13 cellular contexts compared by ENCODE assay signal in the genomic region with DNA sequence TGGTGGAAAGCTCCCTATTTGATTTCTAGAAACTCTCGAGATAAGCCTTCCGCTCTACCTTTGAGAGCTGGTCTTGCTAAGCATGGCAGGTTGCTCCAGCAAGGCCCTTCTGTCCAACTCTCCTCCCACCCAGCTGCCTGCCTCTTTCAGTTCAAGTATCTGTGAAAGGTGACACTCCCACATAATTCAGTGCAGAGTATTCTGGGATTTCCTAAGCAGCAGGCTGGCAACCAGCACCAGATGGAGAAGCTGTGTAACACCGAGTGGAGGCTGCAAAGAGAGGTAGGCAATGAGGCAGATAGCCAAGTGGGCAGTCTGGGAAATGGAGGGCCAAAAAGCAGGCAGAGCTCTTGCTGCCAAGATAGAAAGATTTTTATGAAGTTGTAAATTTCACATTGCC.
A peak's percentile ranks its signal among the peaks of the same experiment; 100 is the strongest.
DNase-seq lines count a peak whose midpoint lies in the region; ATAC-seq and TF ChIP-seq lines count a peak whose summit lies in the region.
"Had no signal": no experiment of that assay in that cellular context is flagged by ENCODE, and none has a peak within 500 bp of the region (broad histone marks: within the 10 kb centered on the region; RNA-seq: fewer than 3 reads in every experiment).

No MANE protein-coding gene starts in this region.

- H4K20me1 ChIP-seq in osteoblast (ENCODE audit: insufficient read depth, low read length) = no peaks in the 10 kb centered on the region

- H3K27ac Mint-ChIP-seq in activated T-helper 1 cell treated with anti-CD3 and anti-CD28 coated beads, Interleukin-12 subunit alpha, Interleukin-12 subunit beta, Interleukin-2, Interleukin-4 antibody, amounts not matched to agents 30 ng/mL and 10 ng/mL and 1 ng/mL, durations not matched to agents 14 hours and 24 hours and 36 hours = no peak overlapping the region

- peaks cover 7% of the 10 kb centered on the region for H3K27me3 Mint-ChIP-seq in activated T-helper 1 cell treated with anti-CD3 and anti-CD28 coated beads, Interleukin-12 subunit alpha, Interleukin-12 subunit beta, Interleukin-2, Interleukin-4 antibody, amounts not matched to agents 30 ng/mL and 10 ng/mL and 1 ng/mL, durations not matched to agents 14 hours and 24 hours and 36 hours (ENCODE audit: insufficient read depth)

- no peaks in the 10 kb centered on the region for H3K27me3 ChIP-seq in lower lobe of right lung (ENCODE audit: low read depth)
- no peaks in the 10 kb centered on the region for H3K27me3 ChIP-seq in osteoblast (ENCODE audit: insufficient read depth, low read length)

- peaks cover 6% of the 10 kb centered on the region for H3K4me1 Mint-ChIP-seq in activated T-helper 1 cell treated with anti-CD3 and anti-CD28 coated beads, Interleukin-12 subunit alpha, Interleukin-12 subunit beta, Interleukin-2, Interleukin-4 antibody, amounts not matched to agents 30 ng/mL and 10 ng/mL and 1 ng/mL, durations not matched to agents 14 hours and 24 hours and 36 hours (ENCODE audit: low read depth)

- no peaks in the 10 kb centered on the region for H3K36me3 Mint-ChIP-seq in activated T-helper 1 cell treated with anti-CD3 and anti-CD28 coated beads, Interleukin-12 subunit alpha, Interleukin-12 subunit beta, Interleukin-2, Interleukin-4 antibody, amounts not matched to agents 30 ng/mL and 10 ng/mL and 1 ng/mL, durations not matched to agents 14 hours and 24 hours and 36 hours (ENCODE audit: low read depth)

- H3K9me3 ChIP-seq in lower lobe of right lung (no peaks in the 10 kb centered on the region), osteoblast (ENCODE audit: low read depth, low read length) (no peaks in the 10 kb centered on the region)

- no peaks in the 10 kb centered on the region for H3K4me1 ChIP-seq in lower lobe of right lung
- no peaks in the 10 kb centered on the region for H3K4me1 ChIP-seq in osteoblast (ENCODE audit: insufficient read depth, low read length)

- H3K27ac ChIP-seq in lower lobe of right lung (no peak overlapping the region), osteoblast (ENCODE audit: low read depth, low read length) (no peak overlapping the region)
- H3K27ac ChIP-seq: coronary artery had no signal

- H3K79me2 ChIP-seq in osteoblast (ENCODE audit: insufficient read depth, low read length) = no peaks in the 10 kb centered on the region

- DNase-seq in G401 (ENCODE audit: low spot score) (peak; percentile 92), NCI-H187 treated with DMSO at 0.1 percent for 48 hours (lab: John Stamatoyannopoulos, UW) (peak; percentile 66), NCI-H774 (lab: John Stamatoyannopoulos, UW) (peak; percentile 44), lower lobe of right lung (peak; percentile 56), osteoblast (ENCODE audit: insufficient read length, low spot score, missing footprints) (no peak), dedifferentiated amniotic fluid mesenchymal stem cell (ENCODE audit: extremely low spot score) (no peak)
- no peak for DNase-seq in activated T-helper 1 cell treated with anti-CD3 and anti-CD28 coated beads, Interleukin-12 subunit alpha, Interleukin-12 subunit beta, Interleukin-2, Interleukin-4 antibody, amounts not matched to agents 30 ng/mL and 10 ng/mL and 1 ng/mL, durations not matched to agents 14 hours and 24 hours and 36 hours (ENCODE audit: low spot score)
- DNase-seq in activated CD4-positive, alpha-beta T cell treated with anti-CD3 and anti-CD28 coated beads, Interleukin-2, amount 50 U/mL, for 48 hours = no peak
- DNase-seq: EL, OCI-M1, T-helper 1 cell had no signal

- intact Hi-C loops in lower lobe of right lung (cut with DNase I) = no loop called here
- intact Hi-C loops in activated T-helper 1 cell treated with anti-CD3 and anti-CD28 coated beads, Interleukin-12 subunit alpha, Interleukin-12 subunit beta, Interleukin-2, Interleukin-4 antibody, amounts not matched to agents 30 ng/mL and 10 ng/mL and 1 ng/mL, durations not matched to agents 14 hours and 24 hours and 36 hours (cut with micrococcal nuclease) = no loop called here

- no peaks in the 10 kb centered on the region for H3K36me3 ChIP-seq in lower lobe of right lung
- no peaks in the 10 kb centered on the region for H3K36me3 ChIP-seq in osteoblast (ENCODE audit: insufficient read depth, low read length)

- ATAC-seq in lower lobe of right lung = peak; percentile 86 to 89
- ATAC-seq: activated CD4-positive, CD25-positive, alpha-beta regulatory T cell treated with anti-CD3 and anti-CD28 coated beads, Interleukin-2, amount 50 U/mL, for 24 hours had no signal

- H3K4me3 ChIP-seq in lower lobe of right lung (no peak overlapping the region), osteoblast (ENCODE audit: insufficient read depth, low read length) (no peak overlapping the region)
- H3K4me3 ChIP-seq: coronary artery had no signal

- TF ChIP-seq CTCF in lower lobe of right lung (IDR thresholded peaks at IDR 0.05) (no peak), osteoblast (IDR thresholded peaks at IDR 0.05; ENCODE audit: extremely low read depth, low read depth, low read length) (no peak)

- H3K4me2 ChIP-seq in osteoblast (ENCODE audit: insufficient read depth, low read length) = no peak overlapping the region

- no peaks in the 10 kb centered on the region for H3K9me3 Mint-ChIP-seq in activated T-helper 1 cell treated with anti-CD3 and anti-CD28 coated beads, Interleukin-12 subunit alpha, Interleukin-12 subunit beta, Interleukin-2, Interleukin-4 antibody, amounts not matched to agents 30 ng/mL and 10 ng/mL and 1 ng/mL, durations not matched to agents 14 hours and 24 hours and 36 hours

- no peak overlapping the region for H2AFZ ChIP-seq in osteoblast (ENCODE audit: low read length)

- no peak overlapping the region for H3K4me3 Mint-ChIP-seq in activated T-helper 1 cell treated with anti-CD3 and anti-CD28 coated beads, Interleukin-12 subunit alpha, Interleukin-12 subunit beta, Interleukin-2, Interleukin-4 antibody, amounts not matched to agents 30 ng/mL and 10 ng/mL and 1 ng/mL, durations not matched to agents 14 hours and 24 hours and 36 hours

- in situ Hi-C loops in G401 (cut with HindIII; ENCODE audit: low sequenced_read_pairs) = no loop called here

Comparison
In these comparisons a context has a peak if more than half of its experiments do, and no peak if none do; other contexts are left out.
1. DNase-seq: peak in G401 (single experiment), NCI-H187 treated with DMSO at 0.1 percent for 48 hours (single experiment), NCI-H774 (single experiment) and lower lobe of right lung (single experiment); none in osteoblast (single experiment), dedifferentiated amniotic fluid mesenchymal stem cell (single experiment), activated T-helper 1 cell treated with anti-CD3 and anti-CD28 coated beads, Interleukin-12 subunit alpha, Interleukin-12 subunit beta, Interleukin-2, Interleukin-4 antibody, amounts not matched to agents 30 ng/mL and 10 ng/mL and 1 ng/mL, durations not matched to agents 14 hours and 24 hours and 36 hours (single experiment) and activated CD4-positive, alpha-beta T cell treated with anti-CD3 and anti-CD28 coated beads, Interleukin-2, amount 50 U/mL, for 48 hours (0 of 2).